19 cellular contexts compared by ENCODE assay signal in genomic region chrX:40081679-40082068, GRCh38. TPM values are rescaled to one million over a fixed set of nuclear protein-coding genes. Genes with fewer than 3 reads are reported as not detected.
DNase-seq lines count a peak whose midpoint lies in the region; ATAC-seq and TF ChIP-seq lines count a peak whose summit lies in the region.
"Had no signal": no experiment of that assay in that cellular context is flagged by ENCODE, and none has a peak within 500 bp of the region (broad histone marks: within the 10 kb centered on the region; RNA-seq: fewer than 3 reads in every experiment).

No MANE protein-coding gene starts in this region.

- no peak for TF ChIP-seq CTCF in neural crest cell (conservative IDR thresholded peaks at IDR 0.05)

- H3K4me3 Mint-ChIP-seq in neural crest cell = peak overlapping the region; percentile 68
- H3K4me3 Mint-ChIP-seq: activated naive CD4-positive, alpha-beta T cell treated with anti-CD3 and anti-CD28 coated beads, Interleukin-2, amount 10 ng/mL, durations not matched to agents 7 days and 5 days had no signal

- H3K27me3 Mint-ChIP-seq in neural crest cell (ENCODE audit: low read depth) = peaks cover 18% of the 10 kb centered on the region
- H3K27me3 Mint-ChIP-seq: activated naive CD4-positive, alpha-beta T cell treated with anti-CD3 and anti-CD28 coated beads, Interleukin-2, amount 10 ng/mL, durations not matched to agents 7 days and 5 days had no signal

- DNase-seq in NCI-H748 (lab: John Stamatoyannopoulos, UW; ENCODE audit: unreplicated experiment) (peak; percentile 7), NCI-H748 treated with DMSO at 0.1 percent for 48 hours (lab: John Stamatoyannopoulos, UW) (no peak), NCI-H1092 (lab: John Stamatoyannopoulos, UW) (peak; percentile 44), neural crest cell (ENCODE audit: low read depth, low spot score) (no peak), NCI-H226 (no peak), T-helper 9 cell (no peak)
- DNase-seq: ACHN; activated CD4-positive, alpha-beta T cell treated with anti-CD3 and anti-CD28 coated beads, Interleukin-2, amount 50 U/mL, for 1 hour; activated naive CD4-positive, alpha-beta T cell treated with anti-CD3 and anti-CD28 coated beads, Interleukin-2, amount 10 ng/mL, durations not matched to agents 7 days and 5 days; activated T-cell treated with anti-CD3 and anti-CD28 coated beads, Interleukin-2, amount 50 U/mL, for 1 hour; mammary epithelial cell; NCI-H1694; NCI-H526 treated with DMSO at 0.1 percent for 48 hours; SK-N-SH; stimulated activated CD4-positive, alpha-beta T cell treated with anti-CD3 and anti-CD28 coated beads, Interleukin-1b, Interleukin-23, amount 100 ng/mL, for 48 hours; uterus had no signal

- H3K4me1 Mint-ChIP-seq in neural crest cell = peaks cover 69% of the 10 kb centered on the region

- H3K9me3 Mint-ChIP-seq in neural crest cell = no peaks in the 10 kb centered on the region
- H3K9me3 Mint-ChIP-seq: activated naive CD4-positive, alpha-beta T cell treated with anti-CD3 and anti-CD28 coated beads, Interleukin-2, amount 10 ng/mL, durations not matched to agents 7 days and 5 days had no signal

- no peak overlapping the region for H3K27ac Mint-ChIP-seq in neural crest cell (ENCODE audit: unreplicated experiment)

- ATAC-seq in esophagus mucosa (peak; percentile 9), GM19467 (IDR thresholded peaks at IDR 0.05; ENCODE audit: unreplicated experiment) (no peak)
- ATAC-seq: sciatic nerve had no signal

- peaks cover under 1% of the 10 kb centered on the region for H3K36me3 Mint-ChIP-seq in neural crest cell (ENCODE audit: low read depth)

RNA-seq across cellular contexts. Expression of gene BCOR, which starts 16.1 kb away (rescaled TPM):
- total RNA-seq in esophagus mucosa = 16.2 TPM
- 33.2 and 41.1 TPM in 2 replicates for total RNA-seq in neural crest cell

Comparison
In these comparisons a context has a peak if more than half of its experiments do, and no peak if none do; other contexts are left out.
1. DNase-seq: peak in NCI-H748 (single experiment) and NCI-H1092 (single experiment); none in NCI-H748 treated with DMSO at 0.1 percent for 48 hours (single experiment), neural crest cell (single experiment), NCI-H226 (single experiment) and T-helper 9 cell (single experiment).